In the genomic region with DNA sequence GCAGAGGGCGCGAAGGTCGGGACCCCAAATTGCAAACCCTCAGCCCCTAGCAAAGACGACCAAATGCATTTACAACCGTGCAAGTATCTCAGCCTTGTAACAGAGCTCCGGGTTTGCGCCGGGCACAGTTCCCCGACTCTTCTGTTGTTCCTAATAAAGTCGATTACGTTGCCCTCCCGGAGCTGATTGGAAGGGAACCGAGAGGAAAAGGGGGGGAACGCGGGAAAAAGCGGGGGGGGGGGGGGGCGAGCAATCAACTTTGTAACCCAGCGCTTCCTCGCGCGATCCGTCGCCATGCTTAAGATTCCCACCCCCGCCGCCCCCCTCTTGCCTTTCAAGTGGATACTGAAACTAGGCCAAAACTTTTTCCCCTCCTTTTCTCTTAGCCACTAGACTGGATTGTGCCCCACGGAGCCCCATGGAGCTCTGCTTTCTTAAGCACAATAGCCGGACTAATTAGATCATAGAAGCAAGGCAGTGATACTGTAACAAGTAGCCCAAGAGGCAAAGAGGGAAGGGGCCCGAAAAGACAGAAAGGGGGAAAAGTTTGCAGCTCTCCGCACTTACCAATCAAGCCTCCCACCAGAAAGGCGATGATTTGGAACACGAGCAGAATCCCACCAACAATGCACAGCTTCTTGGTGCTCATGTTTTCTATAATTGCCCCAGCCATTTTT, we compare ENCODE assay signal across 8 cellular contexts. TPM values are rescaled to one million over a fixed set of nuclear protein-coding genes. Genes with fewer than 3 reads are reported as not detected.
A peak's percentile ranks its signal among the peaks of the same experiment; 100 is the strongest.
DNase-seq lines count a peak whose midpoint lies in the region; ATAC-seq and TF ChIP-seq lines count a peak whose summit lies in the region.

No MANE protein-coding gene starts in this region.

- DNase-seq in Daoy (ENCODE audit: low read depth) (peak; percentile 81), NCI-H2171 treated with DMSO at 0.1 percent for 48 hours (lab: John Stamatoyannopoulos, UW) (peak; percentile 55), choroid plexus epithelial cell (ENCODE audit: low read depth) (peak; percentile 70), stomach (peak; percentile 59), GM19240 (ENCODE audit: insufficient read length, low spot score) (no peak)
- no peak for DNase-seq in activated CD4-positive, alpha-beta T cell treated with anti-CD3 and anti-CD28 coated beads, Interleukin-2, amount 50 U/mL, for 1 hour

- H3K27me3 ChIP-seq in layer of hippocampus (ENCODE audit: control insufficient read depth, insufficient read depth, low read length) (no peaks in the 10 kb centered on the region), stomach (peaks cover 0 to 5% (median 0%) of the 10 kb centered on the region in 3 donors)

- intact Hi-C loops in stomach (cut with DNase I; ENCODE audit: low total_unique reads) = loop anchor here (10.0 kb wide), 2 partner anchors 67 to 107 kb away; no protein-coding TSS in a partner anchor

- TF ChIP-seq CTCF in choroid plexus epithelial cell (conservative IDR thresholded peaks at IDR 0.05; ENCODE audit: low read depth, low read length) = no peak
- TF ChIP-seq CTCF in stomach (IDR thresholded peaks at IDR 0.05) = no peak

- no peaks in the 10 kb centered on the region for H3K9me3 ChIP-seq in stomach

- H3K4me1 ChIP-seq in stomach = peaks cover 0 to 44% (median 32%) of the 10 kb centered on the region in 4 donors

- H3K27ac ChIP-seq in layer of hippocampus (ENCODE audit: low read depth, low read length) (peak overlapping the region; percentile 62), stomach (peak overlapping the region; percentile 88 to 92 (median 91))

- ATAC-seq in HG03432 (IDR thresholded peaks at IDR 0.05; ENCODE audit: unreplicated experiment) = no peak

- TF ChIP-seq POLR2A in stomach (IDR thresholded peaks at IDR 0.05) = no peak

- WGBS in stomach, 5 donors = 1 to 3% (median 1%) methylated on average over 20 to 31 of the region's 31 CpGs

- peak overlapping the region; percentile 79 for H3K4me3 ChIP-seq in choroid plexus epithelial cell (ENCODE audit: low read depth, low read length)
- peak overlapping the region; percentile 69 to 76 (median 75) for H3K4me3 ChIP-seq in stomach

- no peaks in the 10 kb centered on the region for H3K36me3 ChIP-seq in stomach

- no peak for TF ChIP-seq EP300 in stomach (IDR thresholded peaks at IDR 0.05)

RNA-seq across cellular contexts. Expression of a gene that starts 0.6 kb away (rescaled TPM):
- 47.5 and 51.8 TPM in 2 replicates for total RNA-seq in Daoy (2014; rRNA removed; shearing (Covaris generic))
- total RNA-seq in stomach = 100 to 1,000 TPM in 2 of 5 donors, 10 to 100 TPM in 3; 56.2 to 194 (median 92.2) TPM
- 10 to 100 TPM; 17.9 to 50.8 (median 37.9) TPM for polyA plus RNA-seq in stomach

Comparison
In these comparisons a context has a peak if more than half of its experiments do, and no peak if none do; other contexts are left out.
1. DNase-seq: peak in Daoy (single experiment), NCI-H2171 treated with DMSO at 0.1 percent for 48 hours (single experiment), choroid plexus epithelial cell (single experiment) and stomach (single experiment); none in GM19240 (single experiment) and activated CD4-positive, alpha-beta T cell treated with anti-CD3 and anti-CD28 coated beads, Interleukin-2, amount 50 U/mL, for 1 hour (single experiment).